ENCODE assay signal across 9 cellular contexts in genomic region chr11:29328961-29329441, GRCh38.
DNase-seq lines count a peak whose midpoint lies in the region; ATAC-seq and TF ChIP-seq lines count a peak whose summit lies in the region.
"Had no signal": no experiment of that assay in that cellular context is flagged by ENCODE, and none has a peak within 500 bp of the region (broad histone marks: within the 10 kb centered on the region; RNA-seq: fewer than 3 reads in every experiment).

No MANE protein-coding gene starts in this region.

- H3K4me1 ChIP-seq in heart left ventricle (no peaks in the 10 kb centered on the region), breast epithelium (no peaks in the 10 kb centered on the region)

- CTCF ChIA-PET in activated naive CD4-positive, alpha-beta T cell treated with anti-CD3 and anti-CD28 coated beads, Interleukin-2, amount 10 ng/mL, durations not matched to agents 7 days and 5 days (lab: Charles Lee) = interaction anchor here (1.3 to 1.6 kb wide), 2 partner anchors 14 to 1629 kb away, joined by 3 to 5 read pairs; no protein-coding TSS in a partner anchor
- CTCF ChIA-PET in activated CD4-positive, alpha-beta memory T cell treated with anti-CD3 and anti-CD28 coated beads, Interleukin-2, amount 10 ng/mL, durations not matched to agents 7 days and 5 days (lab: Charles Lee) = interaction anchor here (1.2 kb wide), 1 partner anchor 15 kb away, joined by 3 read pairs; no protein-coding TSS in a partner anchor

- TF ChIP-seq CTCF in heart left ventricle (IDR thresholded peaks at IDR 0.05) = peak in 8 of 12 donors; percentile 16 to 48 (median 28)
- peak in 2 of 3 donors; percentile 13 to 21 for TF ChIP-seq CTCF in breast epithelium (IDR thresholded peaks at IDR 0.05)
- TF ChIP-seq CTCF in nephron (IDR thresholded peaks at IDR 0.05; ENCODE audit: unreplicated experiment in 3 of 3) = peak; percentile 52 to 70 (median 53)

- ATAC-seq in heart left ventricle (no peak), Right ventricle myocardium inferior (no peak), HG02981 (IDR thresholded peaks at IDR 0.05; ENCODE audit: unreplicated experiment) (no peak)

- H3K27me3 ChIP-seq in heart left ventricle (no peaks in the 10 kb centered on the region), breast epithelium (no peaks in the 10 kb centered on the region)

- no peak overlapping the region for H3K27ac ChIP-seq in heart left ventricle
- H3K27ac ChIP-seq in breast epithelium = no peak overlapping the region

- DNase-seq in heart left ventricle (no peak), Right ventricle myocardium inferior (ENCODE audit: missing footprints) (no peak), NCI-H1417 treated with DMSO at 0.1 percent for 48 hours (lab: John Stamatoyannopoulos, UW) (peak; percentile 17), breast epithelium (ENCODE audit: low spot score in 2 of 2) (no peak)
- DNase-seq in activated naive CD4-positive, alpha-beta T cell treated with anti-CD3 and anti-CD28 coated beads, Interleukin-2, amount 10 ng/mL, durations not matched to agents 7 days and 5 days = no peak
- no peak for DNase-seq in activated CD4-positive, alpha-beta memory T cell treated with anti-CD3 and anti-CD28 coated beads, Interleukin-2, amount 10 ng/mL, durations not matched to agents 7 days and 5 days

- POLR2A ChIA-PET in activated CD4-positive, alpha-beta memory T cell treated with anti-CD3 and anti-CD28 coated beads, Interleukin-2, amount 10 ng/mL, durations not matched to agents 7 days and 5 days (lab: Charles Lee) = no interaction called here

- no peaks in the 10 kb centered on the region for H3K9me3 Mint-ChIP-seq in nephron
- H3K9me3 Mint-ChIP-seq in activated naive CD4-positive, alpha-beta T cell treated with anti-CD3 and anti-CD28 coated beads, Interleukin-2, amount 10 ng/mL, durations not matched to agents 7 days and 5 days = no peaks in the 10 kb centered on the region
- peaks cover 6% of the 10 kb centered on the region for H3K9me3 Mint-ChIP-seq in activated CD4-positive, alpha-beta memory T cell treated with anti-CD3 and anti-CD28 coated beads, Interleukin-2, amount 10 ng/mL, durations not matched to agents 7 days and 5 days

- H3K4me1 Mint-ChIP-seq in nephron = peaks cover 2% of the 10 kb centered on the region
- H3K4me1 Mint-ChIP-seq in activated naive CD4-positive, alpha-beta T cell treated with anti-CD3 and anti-CD28 coated beads, Interleukin-2, amount 10 ng/mL, durations not matched to agents 7 days and 5 days = no peaks in the 10 kb centered on the region
- H3K4me1 Mint-ChIP-seq in activated CD4-positive, alpha-beta memory T cell treated with anti-CD3 and anti-CD28 coated beads, Interleukin-2, amount 10 ng/mL, durations not matched to agents 7 days and 5 days = no peaks in the 10 kb centered on the region

- WGBS in heart left ventricle, 4 donors = 43 to 51% (median 45%) methylated on average over 3 to 4 of the region's 4 CpGs

- intact Hi-C loops in heart left ventricle (cut with DNase I) = loop anchor here in 2 of 10 donors (5.0 kb wide), 2 partner anchors 1627 to 1632 kb away; partner anchors contain the start of gene BDNF (in 1 of the 2)
- intact Hi-C loops in Right ventricle myocardium inferior (cut with DNase I) = loop anchor here (5.0 kb wide), 1 partner anchor 1632 kb away; no protein-coding TSS in a partner anchor
- intact Hi-C loops in breast epithelium (cut with DNase I; ENCODE audit: low total_unique reads) = no loop called here

- no peak overlapping the region for H3K4me3 Mint-ChIP-seq in nephron
- H3K4me3 Mint-ChIP-seq in activated naive CD4-positive, alpha-beta T cell treated with anti-CD3 and anti-CD28 coated beads, Interleukin-2, amount 10 ng/mL, durations not matched to agents 7 days and 5 days = no peak overlapping the region
- H3K4me3 Mint-ChIP-seq in activated CD4-positive, alpha-beta memory T cell treated with anti-CD3 and anti-CD28 coated beads, Interleukin-2, amount 10 ng/mL, durations not matched to agents 7 days and 5 days = no peak overlapping the region
- H3K4me3 Mint-ChIP-seq: activated naive CD8-positive, alpha-beta T cell had no signal

- TF ChIP-seq POLR2A in heart left ventricle (IDR thresholded peaks at IDR 0.05) = no peak
- TF ChIP-seq POLR2A in breast epithelium (IDR thresholded peaks at IDR 0.05) = no peak

- no peaks in the 10 kb centered on the region for H3K9me3 ChIP-seq in heart left ventricle
- no peaks in the 10 kb centered on the region for H3K9me3 ChIP-seq in breast epithelium

- H3K4me3 ChIP-seq in heart left ventricle (no peak overlapping the region), breast epithelium (no peak overlapping the region)

- no peak overlapping the region for H3K27ac Mint-ChIP-seq in nephron
- no peak overlapping the region for H3K27ac Mint-ChIP-seq in activated naive CD4-positive, alpha-beta T cell treated with anti-CD3 and anti-CD28 coated beads, Interleukin-2, amount 10 ng/mL, durations not matched to agents 7 days and 5 days
- H3K27ac Mint-ChIP-seq in activated CD4-positive, alpha-beta memory T cell treated with anti-CD3 and anti-CD28 coated beads, Interleukin-2, amount 10 ng/mL, durations not matched to agents 7 days and 5 days = no peak overlapping the region
- H3K27ac Mint-ChIP-seq: activated naive CD8-positive, alpha-beta T cell had no signal

- H3K27me3 Mint-ChIP-seq in nephron (ENCODE audit: low read depth) = peaks cover 18% of the 10 kb centered on the region
- H3K27me3 Mint-ChIP-seq in activated naive CD4-positive, alpha-beta T cell treated with anti-CD3 and anti-CD28 coated beads, Interleukin-2, amount 10 ng/mL, durations not matched to agents 7 days and 5 days = no peaks in the 10 kb centered on the region
- no peaks in the 10 kb centered on the region for H3K27me3 Mint-ChIP-seq in activated CD4-positive, alpha-beta memory T cell treated with anti-CD3 and anti-CD28 coated beads, Interleukin-2, amount 10 ng/mL, durations not matched to agents 7 days and 5 days
- H3K27me3 Mint-ChIP-seq: activated naive CD8-positive, alpha-beta T cell had no signal

- H3K36me3 ChIP-seq in heart left ventricle = no peaks in the 10 kb centered on the region
- H3K36me3 ChIP-seq in breast epithelium = no peaks in the 10 kb centered on the region

- no peaks in the 10 kb centered on the region for H3K36me3 Mint-ChIP-seq in nephron (ENCODE audit: low read depth)
- H3K36me3 Mint-ChIP-seq in activated naive CD4-positive, alpha-beta T cell treated with anti-CD3 and anti-CD28 coated beads, Interleukin-2, amount 10 ng/mL, durations not matched to agents 7 days and 5 days = no peaks in the 10 kb centered on the region
- no peaks in the 10 kb centered on the region for H3K36me3 Mint-ChIP-seq in activated CD4-positive, alpha-beta memory T cell treated with anti-CD3 and anti-CD28 coated beads, Interleukin-2, amount 10 ng/mL, durations not matched to agents 7 days and 5 days (ENCODE audit: low read depth)
- H3K36me3 Mint-ChIP-seq: activated naive CD8-positive, alpha-beta T cell had no signal
